In the genomic region with DNA sequence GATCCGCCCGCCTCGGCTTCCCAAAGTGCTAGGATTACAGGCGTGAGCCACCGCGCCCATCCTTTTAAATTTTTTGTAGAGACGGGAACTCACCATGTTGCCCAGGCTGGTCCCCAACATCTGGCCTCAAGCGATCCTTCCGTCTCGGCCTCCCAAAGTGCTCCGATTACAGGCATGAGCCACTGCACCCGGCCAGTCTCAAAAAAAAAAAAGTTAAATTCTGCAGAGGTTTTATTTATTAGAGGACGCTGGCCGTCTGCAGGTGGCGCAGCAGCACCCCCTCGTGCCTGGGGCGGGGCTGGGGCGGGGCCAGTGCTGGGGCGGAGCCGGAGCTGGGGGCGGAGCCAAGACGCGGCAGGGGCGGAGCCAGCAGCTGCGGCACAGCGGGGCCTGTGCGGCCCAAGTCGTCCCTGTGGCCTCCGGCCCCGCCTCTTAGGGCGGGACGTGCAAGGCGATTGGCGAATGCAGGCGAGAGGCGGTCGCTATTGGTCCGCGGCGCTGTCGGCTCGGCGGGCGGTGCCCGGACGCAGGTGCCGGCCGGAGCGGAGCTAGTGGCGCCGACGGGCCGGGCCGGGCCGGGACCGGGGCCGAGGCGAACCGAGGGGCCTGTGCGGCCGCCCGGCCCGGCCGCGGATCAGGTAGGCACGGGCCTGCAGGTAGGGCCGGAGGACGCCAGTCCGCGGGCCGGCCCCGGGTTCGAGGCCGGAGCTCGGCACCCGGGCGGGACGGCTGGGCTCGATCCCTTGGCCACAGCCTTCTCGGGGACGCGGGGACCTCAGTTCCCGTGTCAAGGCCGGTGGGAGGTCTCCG, we compare ENCODE assay signal across 8 cellular contexts. TPM values are rescaled to one million over a fixed set of nuclear protein-coding genes. Genes with fewer than 3 reads are reported as not detected.
DNase-seq lines count a peak whose midpoint lies in the region; ATAC-seq and TF ChIP-seq lines count a peak whose summit lies in the region.

MARCHF2 (plus strand) TSS at position 523 of the 810 bp plus-strand sequence. CDS start 8,536 bp downstream, outside the sequence.

- peaks cover 7% of the 10 kb centered on the region for H3K4me1 Mint-ChIP-seq in activated T-helper 2 cell treated with anti-CD3 and anti-CD28 coated beads, Interferon-gamma antibody, Interleukin-2, Interleukin-4, amounts not matched to agents 10 μg/mL and 5 μg/mL and 100 μg/mL, durations not matched to agents 14 hours and 24 hours and 36 hours (ENCODE audit: low read depth)
- peaks cover 5% of the 10 kb centered on the region for H3K4me1 Mint-ChIP-seq in nephron progenitor cell
- peaks cover 8% of the 10 kb centered on the region for H3K4me1 Mint-ChIP-seq in stimulated activated naive CD8-positive, alpha-beta T cell treated with anti-CD3 and anti-CD28 coated beads, Interleukin-15, Interleukin-2, amounts not matched to agents 100 ng/mL and 50 ng/mL, for 24 hours (ENCODE audit: low read depth)

- H3K4me3 ChIP-seq in H7 (ENCODE audit: insufficient read depth, low read depth, low read length) (peak within 1 kb of the TSS; percentile 69), Loucy (ENCODE audit: low read length, poor library complexity, severe bottlenecking) (peak within 1 kb of the TSS; percentile 77), RWPE2 (ENCODE audit: severe bottlenecking) (peak within 1 kb of the TSS; percentile 70), fibroblast of pulmonary artery (replicated peaks; ENCODE audit: low read depth, low read length) (peak within 1 kb of the TSS; percentile 68)

- no peaks in the 10 kb centered on the region for H3K79me2 ChIP-seq in Loucy (ENCODE audit: insufficient read depth, low read length)

- no peak within 1 kb of the TSS for H3K27ac ChIP-seq in RWPE2 (ENCODE audit: poor library complexity, severe bottlenecking)

- H3K4me2 ChIP-seq in Loucy (ENCODE audit: low read depth, low read length, poor library complexity, severe bottlenecking) = peak within 1 kb of the TSS; percentile 90

- H3K9me3 ChIP-seq in ES-I3 (ENCODE audit: control insufficient read depth, insufficient read depth, low read length) = no peaks in the 10 kb centered on the region
- H3K9me3 ChIP-seq in Loucy (ENCODE audit: insufficient read depth, low read depth, low read length) = no peaks in the 10 kb centered on the region
- no peaks in the 10 kb centered on the region for H3K9me3 ChIP-seq in RWPE2 (ENCODE audit: severe bottlenecking)

- no peaks in the 10 kb centered on the region for H3K27me3 Mint-ChIP-seq in activated T-helper 2 cell treated with anti-CD3 and anti-CD28 coated beads, Interferon-gamma antibody, Interleukin-2, Interleukin-4, amounts not matched to agents 10 μg/mL and 5 μg/mL and 100 μg/mL, durations not matched to agents 14 hours and 24 hours and 36 hours (ENCODE audit: low read depth)
- peaks cover 7% of the 10 kb centered on the region for H3K27me3 Mint-ChIP-seq in nephron progenitor cell (ENCODE audit: low read depth, poor library complexity)
- no peaks in the 10 kb centered on the region for H3K27me3 Mint-ChIP-seq in stimulated activated naive CD8-positive, alpha-beta T cell treated with anti-CD3 and anti-CD28 coated beads, Interleukin-15, Interleukin-2, amounts not matched to agents 100 ng/mL and 50 ng/mL, for 24 hours

- no peaks in the 10 kb centered on the region for H3K36me3 Mint-ChIP-seq in activated T-helper 2 cell treated with anti-CD3 and anti-CD28 coated beads, Interferon-gamma antibody, Interleukin-2, Interleukin-4, amounts not matched to agents 10 μg/mL and 5 μg/mL and 100 μg/mL, durations not matched to agents 14 hours and 24 hours and 36 hours (ENCODE audit: low read depth)
- no peaks in the 10 kb centered on the region for H3K36me3 Mint-ChIP-seq in nephron progenitor cell (ENCODE audit: low read depth)
- no peaks in the 10 kb centered on the region for H3K36me3 Mint-ChIP-seq in stimulated activated naive CD8-positive, alpha-beta T cell treated with anti-CD3 and anti-CD28 coated beads, Interleukin-15, Interleukin-2, amounts not matched to agents 100 ng/mL and 50 ng/mL, for 24 hours (ENCODE audit: low read depth)

- H3K27me3 ChIP-seq in H7 (ENCODE audit: control insufficient read depth, insufficient read depth, low read length) (no peaks in the 10 kb centered on the region), Loucy (ENCODE audit: insufficient read depth, low read length, poor library complexity, severe bottlenecking) (no peaks in the 10 kb centered on the region), RWPE2 (ENCODE audit: insufficient read depth, poor library complexity, severe bottlenecking) (no peaks in the 10 kb centered on the region)

- no peaks in the 10 kb centered on the region for H4K20me1 ChIP-seq in Loucy (ENCODE audit: insufficient read depth, low read length, poor library complexity, severe bottlenecking)

- peak; percentile 100 for DNase-seq in H7
- DNase-seq in RWPE2 (ENCODE audit: low spot score) = peak; percentile 93
- DNase-seq in activated T-helper 2 cell treated with anti-CD3 and anti-CD28 coated beads, Interferon-gamma antibody, Interleukin-2, Interleukin-4, amounts not matched to agents 10 μg/mL and 5 μg/mL and 100 μg/mL, durations not matched to agents 14 hours and 24 hours and 36 hours (ENCODE audit: low spot score) = peak; percentile 94
- peak; percentile 98 for DNase-seq in fibroblast of pulmonary artery (ENCODE audit: low read depth)
- peak; percentile 95 for DNase-seq in nephron progenitor cell

- H3K36me3 ChIP-seq in ES-I3 (ENCODE audit: insufficient read depth, low read length) (no peaks in the 10 kb centered on the region), H7 (replicated peaks; ENCODE audit: control insufficient read depth, insufficient read depth, low read length) (no peaks in the 10 kb centered on the region), Loucy (ENCODE audit: insufficient read depth, low read length) (no peaks in the 10 kb centered on the region), RWPE2 (ENCODE audit: low read depth) (no peaks in the 10 kb centered on the region)

- peak within 1 kb of the TSS; percentile 65 for H3K4me3 Mint-ChIP-seq in activated T-helper 2 cell treated with anti-CD3 and anti-CD28 coated beads, Interferon-gamma antibody, Interleukin-2, Interleukin-4, amounts not matched to agents 10 μg/mL and 5 μg/mL and 100 μg/mL, durations not matched to agents 14 hours and 24 hours and 36 hours (ENCODE audit: low read depth)
- peak within 1 kb of the TSS; percentile 77 for H3K4me3 Mint-ChIP-seq in nephron progenitor cell
- peak within 1 kb of the TSS; percentile 69 for H3K4me3 Mint-ChIP-seq in stimulated activated naive CD8-positive, alpha-beta T cell treated with anti-CD3 and anti-CD28 coated beads, Interleukin-15, Interleukin-2, amounts not matched to agents 100 ng/mL and 50 ng/mL, for 24 hours

- no peak within 1 kb of the TSS for H3K27ac Mint-ChIP-seq in activated T-helper 2 cell treated with anti-CD3 and anti-CD28 coated beads, Interferon-gamma antibody, Interleukin-2, Interleukin-4, amounts not matched to agents 10 μg/mL and 5 μg/mL and 100 μg/mL, durations not matched to agents 14 hours and 24 hours and 36 hours
- H3K27ac Mint-ChIP-seq in nephron progenitor cell = no peak within 1 kb of the TSS
- H3K27ac Mint-ChIP-seq in stimulated activated naive CD8-positive, alpha-beta T cell treated with anti-CD3 and anti-CD28 coated beads, Interleukin-15, Interleukin-2, amounts not matched to agents 100 ng/mL and 50 ng/mL, for 24 hours = peak within 1 kb of the TSS; percentile 26

- H3K9ac ChIP-seq in ES-I3 (ENCODE audit: low read depth, low read length) (peak within 1 kb of the TSS; percentile 89), Loucy (ENCODE audit: low read depth, low read length, poor library complexity, severe bottlenecking) (peak within 1 kb of the TSS; percentile 33)

- H3K9me2 ChIP-seq in Loucy (replicated peaks; ENCODE audit: low read depth, low read length) = no peaks in the 10 kb centered on the region

- intact Hi-C loops in activated T-helper 2 cell treated with anti-CD3 and anti-CD28 coated beads, Interferon-gamma antibody, Interleukin-2, Interleukin-4, amounts not matched to agents 10 μg/mL and 5 μg/mL and 100 μg/mL, durations not matched to agents 14 hours and 24 hours and 36 hours (cut with micrococcal nuclease) = loop anchor here (10.0 kb wide), 2 partner anchors 102 to 172 kb away; partner anchors contain the start of gene ZNF414

- peak within 1 kb of the TSS; percentile 87 for H2AFZ ChIP-seq in Loucy (ENCODE audit: low read length)

- no peaks in the 10 kb centered on the region for H3F3A ChIP-seq in Loucy (ENCODE audit: low read depth)

- TF ChIP-seq CTCF in Loucy (conservative IDR thresholded peaks at IDR 0.05; ENCODE audit: low read length) = peak; percentile 54
- TF ChIP-seq CTCF in RWPE2 (IDR thresholded peaks at IDR 0.05; ENCODE audit: poor library complexity, severe bottlenecking) = peak; percentile 87
- peak; percentile 37 for TF ChIP-seq CTCF in fibroblast of pulmonary artery (IDR thresholded peaks at IDR 0.05; ENCODE audit: low read length, missing control alignments)
- peak; percentile 42 for TF ChIP-seq CTCF in nephron progenitor cell (IDR thresholded peaks at IDR 0.05)

- H3K9me3 Mint-ChIP-seq in activated T-helper 2 cell treated with anti-CD3 and anti-CD28 coated beads, Interferon-gamma antibody, Interleukin-2, Interleukin-4, amounts not matched to agents 10 μg/mL and 5 μg/mL and 100 μg/mL, durations not matched to agents 14 hours and 24 hours and 36 hours = no peaks in the 10 kb centered on the region
- no peaks in the 10 kb centered on the region for H3K9me3 Mint-ChIP-seq in nephron progenitor cell
- H3K9me3 Mint-ChIP-seq in stimulated activated naive CD8-positive, alpha-beta T cell treated with anti-CD3 and anti-CD28 coated beads, Interleukin-15, Interleukin-2, amounts not matched to agents 100 ng/mL and 50 ng/mL, for 24 hours = no peaks in the 10 kb centered on the region

- H3K4me1 ChIP-seq in ES-I3 (ENCODE audit: insufficient read depth, low read length) (no peaks in the 10 kb centered on the region; the same call in 1 of the 2 replicates), Loucy (ENCODE audit: insufficient read depth, low read length, poor library complexity, severe bottlenecking) (peaks cover 4% of the 10 kb centered on the region), RWPE2 (ENCODE audit: insufficient read depth, poor library complexity, severe bottlenecking) (no peaks in the 10 kb centered on the region)

- ATAC-seq in RWPE2 (ENCODE audit: low read depth) = peak; percentile 99

RNA-seq across cellular contexts. Expression of gene MARCHF2, which starts in this region (rescaled TPM):
- 44.4 and 47.8 TPM in 2 replicates for total RNA-seq in H7 (2014; rRNA removed; shearing (Covaris generic))
- total RNA-seq in activated T-helper 2 cell treated with anti-CD3 and anti-CD28 coated beads, Interferon-gamma antibody, Interleukin-2, Interleukin-4, amounts not matched to agents 10 μg/mL and 5 μg/mL and 100 μg/mL, durations not matched to agents 14 hours and 24 hours and 36 hours = 10.2 and 13.0 TPM in 2 replicates

Comparison
In these comparisons a context has a peak if more than half of its experiments do, and no peak if none do; other contexts are left out.
1. CTCF ChIP-seq: peak in every context shown above with its lines; median percentile 87 in RWPE2; 54 in Loucy; 42 in nephron progenitor cell; 37 in fibroblast of pulmonary artery.